8 cellular contexts compared by ENCODE assay signal in the genomic region with DNA sequence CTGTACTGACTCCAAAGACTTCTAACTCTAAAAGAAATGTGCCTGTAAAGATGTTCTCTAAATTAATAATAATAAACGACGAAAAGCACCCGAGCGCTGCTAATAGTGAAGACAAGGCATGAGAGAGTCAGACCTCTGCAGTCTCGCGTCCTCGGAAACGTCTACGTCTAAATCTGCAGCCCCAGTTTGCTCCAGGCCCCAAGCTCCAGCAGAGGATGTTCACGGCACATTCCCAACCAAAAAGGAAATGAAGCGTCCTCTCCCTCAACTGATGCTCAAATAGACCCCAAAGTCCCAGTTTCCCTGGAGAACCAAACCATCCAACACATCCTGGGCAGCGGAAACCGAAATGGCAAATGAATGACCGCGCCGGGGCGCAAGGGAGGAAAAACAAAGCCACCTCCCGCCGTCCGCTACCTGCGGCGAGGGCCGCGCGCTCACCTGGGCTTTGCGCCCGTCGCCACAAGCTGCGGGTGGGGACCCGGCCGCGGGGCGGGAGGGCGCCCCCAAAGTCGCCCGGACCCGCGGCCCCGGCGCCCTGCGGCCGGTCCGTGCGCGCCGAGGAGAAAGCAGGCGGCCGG. TPM values are rescaled to one million over a fixed set of nuclear protein-coding genes. Genes with fewer than 3 reads are reported as not detected.
DNase-seq lines count a peak whose midpoint lies in the region; ATAC-seq, FAIRE-seq and TF ChIP-seq lines count a peak whose summit lies in the region.

No MANE protein-coding gene starts in this region.

- DNase-seq in activated CD8-positive, alpha-beta memory T cell treated with anti-CD3 and anti-CD28 coated beads, Interleukin-2, amount 50 U/mL, for 48 hours = peak; percentile 53
- DNase-seq in activated CD8-positive, alpha-beta memory T cell treated with anti-CD3 and anti-CD28 coated beads for 24 hours = no peak
- peak; percentile 43 for DNase-seq in NCI-H526 treated with DMSO at 0.1 percent for 48 hours (lab: John Stamatoyannopoulos, UW)
- no peak for DNase-seq in bronchial epithelial cell (ENCODE audit: low read depth)
- DNase-seq in kidney glomerular epithelial cell (lab: John Stamatoyannopoulos, UW) = peak; percentile 23
- no peak for DNase-seq in stomach
- DNase-seq in HUDEP-2 (lab: John Stamatoyannopoulos, UW; ENCODE audit: unreplicated experiment in 76 of 76) = no peak

- intact Hi-C loops in stomach (cut with DNase I; ENCODE audit: low total_unique reads) = no loop called here

- H3K27ac ChIP-seq in stomach = peak overlapping the region in 1 of 5 donors; percentile 51

- no peak for TF ChIP-seq EP300 in stomach (IDR thresholded peaks at IDR 0.05)

- H3K4me3 ChIP-seq in bronchial epithelial cell (ENCODE audit: low read depth, low read length) (peak overlapping the region; percentile 32), stomach (peak overlapping the region; percentile 57 to 73 (median 66))

- no peaks in the 10 kb centered on the region for H3K9me3 ChIP-seq in stomach

- no peak for FAIRE-seq in bronchial epithelial cell (lab: Jason Lieb, UNC)

- peaks cover 9% of the 10 kb centered on the region for H3K27me3 ChIP-seq in bronchial epithelial cell (ENCODE audit: control insufficient read depth, insufficient read depth, low read length)
- peaks cover 0 to 75% (median 31%) of the 10 kb centered on the region in 3 donors for H3K27me3 ChIP-seq in stomach

- no peak for TF ChIP-seq POLR2A in stomach (IDR thresholded peaks at IDR 0.05)

- peak; percentile 32 for ATAC-seq in HG02981 (IDR thresholded peaks at IDR 0.05; ENCODE audit: unreplicated experiment)

- H3K4me1 ChIP-seq in stomach = peaks cover 0 to 15% (median 13%) of the 10 kb centered on the region in 4 donors

- no peaks in the 10 kb centered on the region for H3K36me3 ChIP-seq in bronchial epithelial cell (ENCODE audit: control insufficient read depth, insufficient read depth, low read length)
- no peaks in the 10 kb centered on the region for H3K36me3 ChIP-seq in stomach

- TF ChIP-seq CTCF in bronchial epithelial cell (IDR thresholded peaks at IDR 0.05; ENCODE audit: insufficient read depth, low read length, severe bottlenecking) (peak; percentile 17), stomach (IDR thresholded peaks at IDR 0.05) (no peak)

- 1 to 8% (median 2%) methylated on average over 16 to 48 of the region's 48 CpGs for WGBS in stomach, 5 donors

RNA-seq across cellular contexts. Expression of a gene that starts 0.9 kb away (rescaled TPM):
- total RNA-seq in bronchial epithelial cell (0.26 and 0.38 TPM in 2 replicates), stomach (10 to 100 TPM in 1 of 5 donors, 1 to 10 TPM in 2, under 1 TPM in 2; under 0.01 to 51.0 (median 5.2) TPM)
- polyA plus RNA-seq in stomach = 1 to 10 TPM in 1 of 3 donors, under 1 TPM in 2; 0.75 to 1.2 (median 0.76) TPM

RNA-seq across cellular contexts. Expression of a gene that starts 47.1 kb away (rescaled TPM):
- total RNA-seq in bronchial epithelial cell (2.4 and 3.3 TPM in 2 replicates), stomach (10 to 100 TPM in 1 of 5 donors, 1 to 10 TPM in 3, under 1 TPM in 1; 0.29 to 19.8 (median 4.6) TPM)
- 1 to 10 TPM in 1 of 3 donors, under 1 TPM in 1, not detected in 1; 1.00 to 1.0 TPM for polyA plus RNA-seq in stomach

Comparison
In these comparisons a context has a peak if more than half of its experiments do, and no peak if none do; other contexts are left out.
1. DNase-seq: peak in activated CD8-positive, alpha-beta memory T cell treated with anti-CD3 and anti-CD28 coated beads, Interleukin-2, amount 50 U/mL, for 48 hours (single experiment), NCI-H526 treated with DMSO at 0.1 percent for 48 hours (single experiment) and kidney glomerular epithelial cell (single experiment); none in activated CD8-positive, alpha-beta memory T cell treated with anti-CD3 and anti-CD28 coated beads for 24 hours (single experiment), bronchial epithelial cell (single experiment), stomach (single experiment) and HUDEP-2 (0 of 76).